13 cellular contexts compared by ENCODE assay signal in genomic region chr5:68277427-68277826, GRCh38.
DNase-seq lines count a peak whose midpoint lies in the region; ATAC-seq and TF ChIP-seq lines count a peak whose summit lies in the region.
"Had no signal": no experiment of that assay in that cellular context is flagged by ENCODE, and none has a peak within 500 bp of the region (broad histone marks: within the 10 kb centered on the region; RNA-seq: fewer than 3 reads in every experiment).

No MANE protein-coding gene starts in this region.

- CTCF ChIA-PET in T-cell (lab: Charles Lee), result interaction anchor here in 1 of 2 donors (1.2 kb wide), 1 partner anchor 1031 kb away, joined by 3 read pairs; no protein-coding TSS in a partner anchor

- no peak for DNase-seq in activated T-cell treated with anti-CD3 and anti-CD28 coated beads, Interleukin-2, amount 50 U/mL, for 24 hours
- DNase-seq in activated T-cell treated with anti-CD3 and anti-CD28 coated beads for 4 hours (no peak), T-cell (no peak), fibroblast of mammary gland (ENCODE audit: low read depth) (peak; percentile 67), NCI-H2171 treated with DMSO at 0.1 percent for 48 hours (lab: John Stamatoyannopoulos, UW) (no peak), DMS153 (lab: John Stamatoyannopoulos, UW) (no peak), SW 1271 (lab: John Stamatoyannopoulos, UW) (no peak)
- DNase-seq in stimulated activated effector memory CD8-positive, alpha-beta T cell treated with anti-CD3 and anti-CD28 coated beads, Interleukin-12 subunit alpha, Interleukin-12 subunit beta, amount 100 ng/mL, for 72 hours (ENCODE audit: low spot score in 2 of 2), result no peak
- DNase-seq: amygdala, NCI-H1417 treated with DMSO at 0.1 percent for 48 hours, NCI-H774, upper lobe of left lung had no signal

- no peak overlapping the region for H3K4me3 ChIP-seq in fibroblast of mammary gland (ENCODE audit: control insufficient read depth, low read depth, low read length)
- H3K4me3 ChIP-seq: skin epidermis, upper lobe of left lung had no signal

- ATAC-seq in T-cell (replicated peaks in 1 of 4), result no peak
- no peak for ATAC-seq in stimulated activated effector memory CD8-positive, alpha-beta T cell treated with anti-CD3 and anti-CD28 coated beads, Interleukin-12 subunit alpha, Interleukin-12 subunit beta, amount 100 ng/mL, for 72 hours

- no peak overlapping the region for H3K4me3 Mint-ChIP-seq in activated T-cell treated with anti-CD3 and anti-CD28 coated beads, Interleukin-2, amount 50 U/mL, for 24 hours
- no peak overlapping the region for H3K4me3 Mint-ChIP-seq in T-cell
- no peak overlapping the region for H3K4me3 Mint-ChIP-seq in stimulated activated effector memory CD8-positive, alpha-beta T cell treated with anti-CD3 and anti-CD28 coated beads, Interleukin-12 subunit alpha, Interleukin-12 subunit beta, amount 100 ng/mL, for 72 hours

- H3K9me3 Mint-ChIP-seq in activated T-cell treated with anti-CD3 and anti-CD28 coated beads, Interleukin-2, amount 50 U/mL, for 24 hours, result no peaks in the 10 kb centered on the region
- no peaks in the 10 kb centered on the region for H3K9me3 Mint-ChIP-seq in T-cell
- no peaks in the 10 kb centered on the region for H3K9me3 Mint-ChIP-seq in stimulated activated effector memory CD8-positive, alpha-beta T cell treated with anti-CD3 and anti-CD28 coated beads, Interleukin-12 subunit alpha, Interleukin-12 subunit beta, amount 100 ng/mL, for 72 hours

- no peaks in the 10 kb centered on the region for H3K27me3 Mint-ChIP-seq in activated T-cell treated with anti-CD3 and anti-CD28 coated beads, Interleukin-2, amount 50 U/mL, for 24 hours
- no peaks in the 10 kb centered on the region for H3K27me3 Mint-ChIP-seq in T-cell

- peaks cover 94% of the 10 kb centered on the region for H3K4me1 Mint-ChIP-seq in activated T-cell treated with anti-CD3 and anti-CD28 coated beads, Interleukin-2, amount 50 U/mL, for 24 hours (ENCODE audit: low read depth)
- H3K4me1 Mint-ChIP-seq in T-cell, result peaks cover 74 to 91% (median 89%) of the 10 kb centered on the region in 3 donors
- peaks cover 83% of the 10 kb centered on the region for H3K4me1 Mint-ChIP-seq in stimulated activated effector memory CD8-positive, alpha-beta T cell treated with anti-CD3 and anti-CD28 coated beads, Interleukin-12 subunit alpha, Interleukin-12 subunit beta, amount 100 ng/mL, for 72 hours

- POLR2A ChIA-PET in T-cell (lab: Charles Lee), result no interaction called here

- no peak for TF ChIP-seq CTCF in fibroblast of mammary gland (conservative IDR thresholded peaks at IDR 0.05; ENCODE audit: control insufficient read depth, insufficient read depth, low read depth, low read length)

- H3K27ac Mint-ChIP-seq in activated T-cell treated with anti-CD3 and anti-CD28 coated beads, Interleukin-2, amount 50 U/mL, for 24 hours, result peak overlapping the region; percentile 42
- peak overlapping the region; percentile 98 for H3K27ac Mint-ChIP-seq in T-cell
- peak overlapping the region; percentile 20 for H3K27ac Mint-ChIP-seq in stimulated activated effector memory CD8-positive, alpha-beta T cell treated with anti-CD3 and anti-CD28 coated beads, Interleukin-12 subunit alpha, Interleukin-12 subunit beta, amount 100 ng/mL, for 72 hours

- H3K36me3 Mint-ChIP-seq in activated T-cell treated with anti-CD3 and anti-CD28 coated beads, Interleukin-2, amount 50 U/mL, for 24 hours (ENCODE audit: low read depth), result peaks cover 82% of the 10 kb centered on the region
- H3K36me3 Mint-ChIP-seq in T-cell, result peaks cover 68% of the 10 kb centered on the region
- H3K36me3 Mint-ChIP-seq in stimulated activated effector memory CD8-positive, alpha-beta T cell treated with anti-CD3 and anti-CD28 coated beads, Interleukin-12 subunit alpha, Interleukin-12 subunit beta, amount 100 ng/mL, for 72 hours, result peaks cover 82% of the 10 kb centered on the region

Comparison
In these comparisons a context has a peak if more than half of its experiments do, and no peak if none do; other contexts are left out.
1. H3K27ac Mint-ChIP-seq: peak in every context shown above with its lines; median percentile 98 in T-cell; 42 in activated T-cell treated with anti-CD3 and anti-CD28 coated beads, Interleukin-2, amount 50 U/mL, for 24 hours; 20 in stimulated activated effector memory CD8-positive, alpha-beta T cell treated with anti-CD3 and anti-CD28 coated beads, Interleukin-12 subunit alpha, Interleukin-12 subunit beta, amount 100 ng/mL, for 72 hours.